ENCODE assay signal across 8 cellular contexts in genomic region chr20:49281059-49281912, GRCh38. TPM values are rescaled to one million over a fixed set of nuclear protein-coding genes. Genes with fewer than 3 reads are reported as not detected.
DNase-seq lines count a peak whose midpoint lies in the region; ATAC-seq, FAIRE-seq and TF ChIP-seq lines count a peak whose summit lies in the region.

No MANE protein-coding gene starts in this region.

- H3K79me2 ChIP-seq in OCI-LY3 (ENCODE audit: low read length) (peaks cover 99% of the 10 kb centered on the region), MM.1S (ENCODE audit: low read length) (peaks cover 90% of the 10 kb centered on the region)

- H3K9me3 ChIP-seq in OCI-LY3 (ENCODE audit: insufficient read depth, low read length) (peaks cover 67% of the 10 kb centered on the region), duodenal mucosa (ENCODE audit: control insufficient read depth in 1 of 2, low read length in 2 of 2) (peaks cover 31 to 55% of the 10 kb centered on the region in 2 donors), neutrophil (peaks cover 2% of the 10 kb centered on the region), MM.1S (replicated peaks; ENCODE audit: insufficient read depth, low read length) (no peaks in the 10 kb centered on the region), gastroesophageal sphincter (peaks cover 0 to 41% (median 0%) of the 10 kb centered on the region in 3 donors)

- H4K20me1 ChIP-seq in OCI-LY3 (ENCODE audit: insufficient read depth, low read length) = peaks cover 68% of the 10 kb centered on the region
- H4K20me1 ChIP-seq in MM.1S (ENCODE audit: insufficient read depth, low read length) = 0 out of 2 replicates have a peak, but pooled peaks cover 20% of the 10 kb centered on the region

- TF ChIP-seq EP300 in gastroesophageal sphincter (IDR thresholded peaks at IDR 0.05) = no peak

- peak overlapping the region; percentile 97; the same call in 1 of the 2 replicates for H3K9ac ChIP-seq in OCI-LY3 (ENCODE audit: low read length)
- H3K9ac ChIP-seq in duodenal mucosa (ENCODE audit: low read depth in 1 of 2, low read length in 2 of 2) = no peak overlapping the region
- no peak overlapping the region for H3K9ac ChIP-seq in MM.1S (ENCODE audit: low read length)

- H3K27me3 ChIP-seq in OCI-LY3 (ENCODE audit: low read depth, low read length) (no peaks in the 10 kb centered on the region), duodenal mucosa (ENCODE audit: control insufficient read depth in 1 of 2, insufficient read depth in 2 of 2, low read length in 2 of 2) (no peaks in the 10 kb centered on the region), neutrophil (no peaks in the 10 kb centered on the region), MM.1S (replicated peaks; ENCODE audit: insufficient read depth, low read length) (no peaks in the 10 kb centered on the region), gastroesophageal sphincter (no peaks in the 10 kb centered on the region)

- peaks cover 78% of the 10 kb centered on the region for H3K36me3 ChIP-seq in OCI-LY3 (replicated peaks; ENCODE audit: low read depth, low read length)
- peaks cover 66 to 67% of the 10 kb centered on the region in 2 donors for H3K36me3 ChIP-seq in duodenal mucosa (ENCODE audit: control insufficient read depth in 1 of 2, insufficient read depth in 2 of 2, low read length in 2 of 2)
- peaks cover 74% of the 10 kb centered on the region for H3K36me3 ChIP-seq in neutrophil
- peaks cover 66% of the 10 kb centered on the region for H3K36me3 ChIP-seq in MM.1S (replicated peaks; ENCODE audit: insufficient read depth, low read length)
- H3K36me3 ChIP-seq in gastroesophageal sphincter = peaks cover 14 to 68% of the 10 kb centered on the region in 2 donors

- DNase-seq in GM12892 (ENCODE audit: insufficient read length) (no peak), NCI-H1105 treated with DMSO at 0.1 percent for 48 hours (lab: John Stamatoyannopoulos, UW) (no peak), MM.1S (no peak), GM03348 (ENCODE audit: low spot score) (no peak)

- H2AFZ ChIP-seq in OCI-LY3 (ENCODE audit: low read depth, low read length) (no peak overlapping the region), MM.1S (ENCODE audit: low read length) (no peak overlapping the region)

- TF ChIP-seq POLR2A in GM12892 (IDR thresholded peaks at IDR 0.05; ENCODE audit: low read depth, low read length) (peak; percentile 22; the same call in 1 of the 2 replicates), gastroesophageal sphincter (IDR thresholded peaks at IDR 0.05) (no peak)

- FAIRE-seq in GM12892 (lab: Jason Lieb, UNC) = no peak

- ATAC-seq in gastroesophageal sphincter = no peak

- peaks cover 68% of the 10 kb centered on the region for H3K4me1 ChIP-seq in OCI-LY3 (ENCODE audit: low read length)
- peaks cover 31 to 40% of the 10 kb centered on the region in 2 donors for H3K4me1 ChIP-seq in duodenal mucosa (ENCODE audit: control insufficient read depth in 1 of 2, insufficient read depth in 2 of 2, low read length in 2 of 2)
- peaks cover 63 to 78% of the 10 kb centered on the region in 2 experiments for H3K4me1 ChIP-seq in neutrophil (ENCODE audit: control insufficient read depth in 1 of 2, insufficient read depth in 1 of 2, low read depth in 1 of 2, low read length in 1 of 2)
- H3K4me1 ChIP-seq in MM.1S (ENCODE audit: low read length) = peaks cover 20% of the 10 kb centered on the region
- peaks cover 0 to 70% (median 16%) of the 10 kb centered on the region in 3 donors for H3K4me1 ChIP-seq in gastroesophageal sphincter

- H3K27ac ChIP-seq in OCI-LY3 (ENCODE audit: low read length) (peak overlapping the region; percentile 85), duodenal mucosa (ENCODE audit: low read depth, low read length) (no peak overlapping the region), neutrophil (peak overlapping the region; percentile 97), MM.1S (ENCODE audit: low read length) (no peak overlapping the region), gastroesophageal sphincter (no peak overlapping the region)

- TF ChIP-seq CTCF in OCI-LY3 (IDR thresholded peaks at IDR 0.05; ENCODE audit: low read depth, low read length) (no peak), neutrophil (IDR thresholded peaks at IDR 0.05) (no peak), MM.1S (IDR thresholded peaks at IDR 0.05; ENCODE audit: low read length) (no peak), gastroesophageal sphincter (IDR thresholded peaks at IDR 0.05) (no peak)

- H3K4me3 ChIP-seq in OCI-LY3 (ENCODE audit: low read length) = peak overlapping the region; percentile 82
- H3K4me3 ChIP-seq in duodenal mucosa (ENCODE audit: low read depth in 1 of 2, low read length in 2 of 2) = peak overlapping the region; percentile 81 to 88
- peak overlapping the region; percentile 98 to 99 for H3K4me3 ChIP-seq in neutrophil (ENCODE audit: low read depth in 1 of 2, low read length in 1 of 2)
- no peak overlapping the region for H3K4me3 ChIP-seq in MM.1S (ENCODE audit: low read length)
- no peak overlapping the region for H3K4me3 ChIP-seq in gastroesophageal sphincter

- peak overlapping the region; percentile 89 for H3K4me2 ChIP-seq in OCI-LY3 (ENCODE audit: low read length)
- H3K4me2 ChIP-seq in MM.1S (ENCODE audit: low read depth, low read length) = no peak overlapping the region

- WGBS in gastroesophageal sphincter (ENCODE audit: low coverage in 1 of 2), 2 donors = 71 to 77% methylated on average over 11 to 13 of the region's 13 CpGs

- no peaks in the 10 kb centered on the region for H3K9me2 ChIP-seq in MM.1S (replicated peaks; ENCODE audit: insufficient read depth, low read length)

- peaks cover 34% of the 10 kb centered on the region for H3F3A ChIP-seq in MM.1S (ENCODE audit: insufficient read depth, low read length)

RNA-seq across cellular contexts. Expression of gene ZNFX1, which starts 3.4 kb away (rescaled TPM):
- polyA plus RNA-seq in GM12892 (2012; ENCODE audit: missing spikeins) = 12.1 TPM
- 10 to 100 TPM; 36.2 to 46.6 (median 41.5) TPM for total RNA-seq in gastroesophageal sphincter

Comparison
In these comparisons a context has a peak if more than half of its experiments do, and no peak if none do; other contexts are left out.
1. H3K27ac ChIP-seq: peak in OCI-LY3 (single experiment) and neutrophil (single experiment); none in duodenal mucosa (single experiment), MM.1S (single experiment) and gastroesophageal sphincter (0 of 4).
2. H3K4me3 ChIP-seq: peak in OCI-LY3 (single experiment), duodenal mucosa (2 of 2) and neutrophil (2 of 2); none in MM.1S (single experiment) and gastroesophageal sphincter (0 of 2).